In genomic region chr11:110919241-110919893, GRCh38 we compare ENCODE assay signal across 13 cellular contexts.
A peak's percentile ranks its signal among the peaks of the same experiment; 100 is the strongest.
DNase-seq lines count a peak whose midpoint lies in the region; ATAC-seq, FAIRE-seq and TF ChIP-seq lines count a peak whose summit lies in the region.
"Had no signal": no experiment of that assay in that cellular context is flagged by ENCODE, and none has a peak within 500 bp of the region (broad histone marks: within the 10 kb centered on the region; RNA-seq: fewer than 3 reads in every experiment).

No MANE protein-coding gene starts in this region.

- DNase-seq in NAMALWA (ENCODE audit: low spot score) (peak; percentile 9), pancreas (no peak), cerebellar nuclear complex (lab: John Stamatoyannopoulos, UW) (no peak), urothelium cell line (ENCODE audit: low spot score) (no peak)
- DNase-seq: Caco-2, GM23248, Kasumi-1, NCI-H2171 had no signal

- intact Hi-C loops in pancreas (cut with DNase I) = no loop called here

- TF ChIP-seq CTCF in pancreas (IDR thresholded peaks at IDR 0.05) = no peak

- H3K9me3 ChIP-seq in pancreas = no peaks in the 10 kb centered on the region
- H3K9me3 ChIP-seq: Caco-2 had no signal

- 41 to 52% methylated on average over 4 of the region's 4 CpGs for WGBS in pancreas, 2 donors

- H3K4me1 ChIP-seq in pancreas = peaks cover 0 to 3% (median 0%) of the 10 kb centered on the region in 3 donors
- H3K4me1 ChIP-seq: Caco-2 had no signal

- FAIRE-seq in pancreas (lab: Jason Lieb, UNC) (no peak), urothelium cell line (lab: Jason Lieb, UNC) (no peak)
- FAIRE-seq: RCC 7860 had no signal

- H3K4me3 ChIP-seq in pancreas = no peak overlapping the region
- H3K4me3 ChIP-seq: GM23248 had no signal

- no peaks in the 10 kb centered on the region for H3K27me3 ChIP-seq in pancreas

- H3K36me3 ChIP-seq in pancreas = no peaks in the 10 kb centered on the region

- H3K27ac ChIP-seq in pancreas = peak overlapping the region in 2 of 4 donors; percentile 17 to 45
- H3K27ac ChIP-seq: GM23248 had no signal

- ATAC-seq in GM19025 (IDR thresholded peaks at IDR 0.05; ENCODE audit: low read depth, unreplicated experiment) = peak; percentile 83
- peak; percentile 62 for ATAC-seq in GM21786 (IDR thresholded peaks at IDR 0.05; ENCODE audit: unreplicated experiment)
- peak in 3 of 4 donors; percentile 53 to 56 (median 54) for ATAC-seq in pancreas
- ATAC-seq in GM18520 (IDR thresholded peaks at IDR 0.05; ENCODE audit: unreplicated experiment) = no peak
- ATAC-seq in GM21526 (IDR thresholded peaks at IDR 0.05; ENCODE audit: low FRiP score, unreplicated experiment) = no peak

Comparison
In these comparisons a context has a peak if more than half of its experiments do, and no peak if none do; other contexts are left out.
1. ATAC-seq: peak in GM19025 (single experiment), GM21786 (single experiment) and pancreas (3 of 4); none in GM18520 (single experiment) and GM21526 (single experiment).